In genomic region chr10:59905066-59905734, GRCh38 we compare ENCODE assay signal across 8 cellular contexts. TPM values are rescaled to one million over a fixed set of nuclear protein-coding genes. Genes with fewer than 3 reads are reported as not detected.
DNase-seq lines count a peak whose midpoint lies in the region; ATAC-seq and TF ChIP-seq lines count a peak whose summit lies in the region.

No MANE protein-coding gene starts in this region.

- peak overlapping the region; percentile 88 for H3K27ac Mint-ChIP-seq in T-helper 2 cell treated with Interferon-gamma antibody and Interleukin-4, amounts not matched to agents 5 μg/mL and 100 μg/mL, for 36 hours

- H3K4me3 ChIP-seq in effector memory CD4-positive, alpha-beta T cell (ENCODE audit: insufficient read depth, low read depth, low read length, poor library complexity, severe bottlenecking) = peak overlapping the region; percentile 99

- peak; percentile 29 for DNase-seq in COLO668 (lab: John Stamatoyannopoulos, UW; ENCODE audit: unreplicated experiment)
- peak; percentile 45 for DNase-seq in GM19238 (ENCODE audit: insufficient read length, low spot score)
- peak; percentile 69 for DNase-seq in T-helper 2 cell treated with Interferon-gamma antibody and Interleukin-4, amounts not matched to agents 5 μg/mL and 100 μg/mL, for 36 hours (ENCODE audit: low spot score)
- DNase-seq in effector memory CD4-positive, alpha-beta T cell = no peak
- peak; percentile 27 for DNase-seq in midbrain (lab: John Stamatoyannopoulos, UW)
- DNase-seq in superior temporal gyrus (ENCODE audit: extremely low spot score) = peak; percentile 29
- DNase-seq in omental fat pad (ENCODE audit: low spot score) = no peak

- H3K9me3 Mint-ChIP-seq in T-helper 2 cell treated with Interferon-gamma antibody and Interleukin-4, amounts not matched to agents 5 μg/mL and 100 μg/mL, for 36 hours = no peaks in the 10 kb centered on the region

- TF ChIP-seq CTCF in omental fat pad (IDR thresholded peaks at IDR 0.05) = no peak

- ATAC-seq in HG03175 (IDR thresholded peaks at IDR 0.05; ENCODE audit: unreplicated experiment) (peak; percentile 38), omental fat pad (ENCODE audit: low FRiP score) (no peak)

- H3K9me3 ChIP-seq in effector memory CD4-positive, alpha-beta T cell (ENCODE audit: control insufficient read depth, low read length) = no peaks in the 10 kb centered on the region

- H3K27ac ChIP-seq in effector memory CD4-positive, alpha-beta T cell (ENCODE audit: insufficient read depth, low read length, poor library complexity, severe bottlenecking) = peak overlapping the region; percentile 84

- H3K4me1 ChIP-seq in effector memory CD4-positive, alpha-beta T cell (ENCODE audit: control insufficient read depth, insufficient read depth, low read length, poor library complexity, severe bottlenecking) = peaks cover 25% of the 10 kb centered on the region

- peak overlapping the region; percentile 93 for H3K4me3 Mint-ChIP-seq in T-helper 2 cell treated with Interferon-gamma antibody and Interleukin-4, amounts not matched to agents 5 μg/mL and 100 μg/mL, for 36 hours

- H3K4me1 Mint-ChIP-seq in T-helper 2 cell treated with Interferon-gamma antibody and Interleukin-4, amounts not matched to agents 5 μg/mL and 100 μg/mL, for 36 hours (ENCODE audit: low read depth) = peaks cover 46% of the 10 kb centered on the region

- peaks cover 14% of the 10 kb centered on the region for H3K36me3 Mint-ChIP-seq in T-helper 2 cell treated with Interferon-gamma antibody and Interleukin-4, amounts not matched to agents 5 μg/mL and 100 μg/mL, for 36 hours (ENCODE audit: low read depth)

- H3K27me3 ChIP-seq in effector memory CD4-positive, alpha-beta T cell (replicated peaks; ENCODE audit: control insufficient read depth, insufficient read depth, low read length, poor library complexity, severe bottlenecking) = no peaks in the 10 kb centered on the region

- no peaks in the 10 kb centered on the region for H3K27me3 Mint-ChIP-seq in T-helper 2 cell treated with Interferon-gamma antibody and Interleukin-4, amounts not matched to agents 5 μg/mL and 100 μg/mL, for 36 hours (ENCODE audit: low read depth)

- no peaks in the 10 kb centered on the region for H3K36me3 ChIP-seq in effector memory CD4-positive, alpha-beta T cell (ENCODE audit: control insufficient read depth, insufficient read depth, low read length)

RNA-seq across cellular contexts. Expression of gene CCDC6, which starts 1.2 kb away (rescaled TPM):
- total RNA-seq in omental fat pad = 10 to 100 TPM; 24.7 to 29.7 (median 25.9) TPM

Comparison
In these comparisons a context has a peak if more than half of its experiments do, and no peak if none do; other contexts are left out.
1. DNase-seq: peak in COLO668 (single experiment), GM19238 (single experiment), T-helper 2 cell treated with Interferon-gamma antibody and Interleukin-4, amounts not matched to agents 5 μg/mL and 100 μg/mL, for 36 hours (single experiment), midbrain (single experiment) and superior temporal gyrus (single experiment); none in effector memory CD4-positive, alpha-beta T cell (0 of 3) and omental fat pad (single experiment).